Comparison of ENCODE assay signal across 8 cellular contexts in the genomic region with DNA sequence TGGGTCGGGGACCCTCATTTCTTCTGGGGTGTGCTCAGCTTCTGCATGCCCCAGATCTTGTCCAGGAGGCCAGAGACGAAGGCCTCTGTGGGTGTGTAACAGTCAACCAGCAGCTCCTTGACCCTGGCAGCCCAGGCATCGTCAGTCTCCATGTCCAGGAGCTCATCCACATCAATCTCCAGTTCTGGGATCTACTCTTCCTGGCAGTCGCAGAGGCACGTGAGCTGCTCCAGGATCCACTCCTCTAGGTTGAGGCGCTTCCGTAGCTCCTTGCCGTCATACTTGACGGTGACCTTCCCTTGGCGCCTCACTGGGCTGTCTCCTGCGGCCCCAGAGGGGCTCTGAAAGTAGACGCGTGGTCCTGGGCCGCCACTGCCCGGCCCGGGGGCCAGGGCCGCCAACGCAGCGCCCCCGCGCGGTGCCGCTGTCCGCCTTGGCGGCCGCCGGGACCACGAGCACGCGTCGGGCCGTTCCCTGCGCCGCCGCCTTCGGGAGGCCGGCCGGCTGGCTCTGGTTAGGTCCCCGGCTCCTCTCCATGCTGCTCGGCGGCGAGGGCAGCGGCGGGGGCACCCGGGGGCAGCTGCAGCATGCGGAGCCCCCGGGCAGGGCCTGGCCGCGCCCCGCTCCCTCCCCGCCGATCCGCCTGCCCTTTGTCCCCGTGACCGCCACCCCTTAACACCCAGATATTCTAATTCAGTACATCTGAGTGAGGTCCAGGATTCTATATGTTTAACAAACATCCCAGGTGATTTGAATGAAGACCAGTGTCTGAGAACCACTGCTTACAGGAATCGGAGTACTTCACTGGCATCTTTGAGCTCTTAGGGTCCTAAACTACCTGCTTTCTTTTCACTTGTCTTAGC.
DNase-seq lines count a peak whose midpoint lies in the region; ATAC-seq and TF ChIP-seq lines count a peak whose summit lies in the region.

No MANE protein-coding gene starts in this region.

- H3K27me3 ChIP-seq in adipocyte (replicated peaks; ENCODE audit: control insufficient read depth, insufficient read depth, low read length) (no peaks in the 10 kb centered on the region), upper lobe of left lung (peaks cover 0 to 3% (median 0%) of the 10 kb centered on the region in 4 donors), BE2C (no peaks in the 10 kb centered on the region)

- peak in 4 of 6 experiments; percentile 35 to 41 (median 39) for TF ChIP-seq CTCF in upper lobe of left lung (IDR thresholded peaks at IDR 0.05)
- no peak for TF ChIP-seq CTCF in BE2C (IDR thresholded peaks at IDR 0.05; ENCODE audit: low read depth, low read length)

- H3K4me3 Mint-ChIP-seq in activated T-cell treated with anti-CD3 and anti-CD28 coated beads, Interleukin-2, amount 50 U/mL, for 4 hours, result peak overlapping the region; percentile 25

- peaks cover 3% of the 10 kb centered on the region for H3K4me1 ChIP-seq in adipocyte (ENCODE audit: control insufficient read depth, insufficient read depth, low read length)
- H3K4me1 ChIP-seq in upper lobe of left lung, result peaks cover 0 to 9% (median 2%) of the 10 kb centered on the region in 4 donors
- H3K4me1 ChIP-seq in BE2C, result no peaks in the 10 kb centered on the region

- H3K9me3 Mint-ChIP-seq in activated T-cell treated with anti-CD3 and anti-CD28 coated beads, Interleukin-2, amount 50 U/mL, for 4 hours, result no peaks in the 10 kb centered on the region

- DNase-seq in activated T-cell treated with anti-CD3 and anti-CD28 coated beads, Interleukin-2, amount 50 U/mL, for 4 hours, result no peak
- DNase-seq in activated T-cell treated with anti-CD3 and anti-CD28 coated beads, Interleukin-2, amount 50 U/mL, for 48 hours, result no peak
- no peak for DNase-seq in adipocyte (ENCODE audit: low read depth)
- peak in 1 of 2 donors; percentile 41 for DNase-seq in left colon
- DNase-seq in upper lobe of left lung, result peak in 1 of 2 donors; percentile 85
- no peak for DNase-seq in BE2C

- no peaks in the 10 kb centered on the region for H3K36me3 ChIP-seq in adipocyte (ENCODE audit: control insufficient read depth, insufficient read depth, low read length, severe bottlenecking)
- no peaks in the 10 kb centered on the region for H3K36me3 ChIP-seq in upper lobe of left lung
- no peaks in the 10 kb centered on the region for H3K36me3 ChIP-seq in BE2C

- H3K4me1 Mint-ChIP-seq in activated T-cell treated with anti-CD3 and anti-CD28 coated beads, Interleukin-2, amount 50 U/mL, for 4 hours (ENCODE audit: low read depth), result peaks cover 3% of the 10 kb centered on the region

- WGBS in upper lobe of left lung, 2 donors, result 50 to 58% methylated on average over 12 to 29 of the region's 56 CpGs

- H3K27ac ChIP-seq in upper lobe of left lung, result no peak overlapping the region

- H3K9me3 ChIP-seq in adipocyte (ENCODE audit: control insufficient read depth, low read length), result no peaks in the 10 kb centered on the region
- H3K9me3 ChIP-seq in upper lobe of left lung, result no peaks in the 10 kb centered on the region
- no peaks in the 10 kb centered on the region for H3K9me3 ChIP-seq in BE2C

- no peak for TF ChIP-seq POLR2A in upper lobe of left lung (IDR thresholded peaks at IDR 0.05)

- H3K27me3 Mint-ChIP-seq in activated T-cell treated with anti-CD3 and anti-CD28 coated beads, Interleukin-2, amount 50 U/mL, for 4 hours (ENCODE audit: low read depth), result peaks cover 24% of the 10 kb centered on the region

- H3K4me3 ChIP-seq in adipocyte (ENCODE audit: low read length) (peak overlapping the region; percentile 56), upper lobe of left lung (peak overlapping the region in 3 of 4 donors; percentile 19 to 36 (median 29)), BE2C (ENCODE audit: low read depth, low read length) (no peak overlapping the region)

- ATAC-seq in activated T-cell treated with anti-CD3 and anti-CD28 coated beads, Interleukin-2, amount 50 U/mL, for 4 hours, result peak; percentile 38 to 43
- ATAC-seq in left colon, result peak; percentile 89
- peak in 1 of 2 donors; percentile 70 for ATAC-seq in upper lobe of left lung (ENCODE audit: low FRiP score in 2 of 2)
- ATAC-seq in HG03280 (IDR thresholded peaks at IDR 0.05; ENCODE audit: unreplicated experiment), result no peak
- ATAC-seq in HG03045 (IDR thresholded peaks at IDR 0.05; ENCODE audit: unreplicated experiment), result no peak

- peak overlapping the region; percentile 25 for H3K9ac ChIP-seq in adipocyte (ENCODE audit: low read length)

- H3K36me3 Mint-ChIP-seq in activated T-cell treated with anti-CD3 and anti-CD28 coated beads, Interleukin-2, amount 50 U/mL, for 4 hours (ENCODE audit: insufficient read depth), result no peaks in the 10 kb centered on the region

- intact Hi-C loops in left colon (cut with DNase I, micrococcal nuclease), result loop anchor here in 1 of 2 donors (10.0 kb wide), 1 partner anchor 57 kb away; no protein-coding TSS in a partner anchor

- TF ChIP-seq EP300 in upper lobe of left lung (IDR thresholded peaks at IDR 0.05), result no peak

Comparison
In these comparisons a context has a peak if more than half of its experiments do, and no peak if none do; other contexts are left out.
1. ATAC-seq: peak in activated T-cell treated with anti-CD3 and anti-CD28 coated beads, Interleukin-2, amount 50 U/mL, for 4 hours (2 of 2) and left colon (single experiment); none in HG03280 (single experiment) and HG03045 (single experiment).